In genomic region chr7:45573199-45573598, GRCh38 we compare ENCODE assay signal across 17 cellular contexts. TPM values are rescaled to one million over a fixed set of nuclear protein-coding genes. Genes with fewer than 3 reads are reported as not detected.
DNase-seq lines count a peak whose midpoint lies in the region; ATAC-seq and TF ChIP-seq lines count a peak whose summit lies in the region.
"Had no signal": no experiment of that assay in that cellular context is flagged by ENCODE, and none has a peak within 500 bp of the region (broad histone marks: within the 10 kb centered on the region; RNA-seq: fewer than 3 reads in every experiment).

No MANE protein-coding gene starts in this region.

- H3K4me3 ChIP-seq in iPS-15b (ENCODE audit: low read depth, low read length): peak overlapping the region; percentile 67
- no peak overlapping the region for H3K4me3 ChIP-seq in PC-9

- H3K36me3 Mint-ChIP-seq in activated naive CD8-positive, alpha-beta T cell: no peaks in the 10 kb centered on the region
- H3K36me3 Mint-ChIP-seq in activated naive CD8-positive, alpha-beta T cell treated with anti-CD3 and anti-CD28 coated beads for 36 hours: no peaks in the 10 kb centered on the region
- H3K36me3 Mint-ChIP-seq in WTC11 (no peaks in the 10 kb centered on the region), progenitor cell of endocrine pancreas (ENCODE audit: insufficient read depth) (no peaks in the 10 kb centered on the region)

- POLR2A ChIA-PET in WTC11 (lab: Charles Lee) (no interaction called here), PC-9 (lab: Charles Lee; ENCODE audit: unreplicated experiment) (no interaction called here)

- H3K27me3 Mint-ChIP-seq in activated naive CD8-positive, alpha-beta T cell: peaks cover 17% of the 10 kb centered on the region
- H3K27me3 Mint-ChIP-seq in activated naive CD8-positive, alpha-beta T cell treated with anti-CD3 and anti-CD28 coated beads for 36 hours: peaks cover 56% of the 10 kb centered on the region
- peaks cover 48% of the 10 kb centered on the region for H3K27me3 Mint-ChIP-seq in WTC11 (ENCODE audit: low read depth)
- H3K27me3 Mint-ChIP-seq in progenitor cell of endocrine pancreas: peaks cover 70% of the 10 kb centered on the region

- H3F3A ChIP-seq in PC-9 (ENCODE audit: insufficient read depth, low read depth): no peaks in the 10 kb centered on the region

- no TSS peak for BruUV-seq in PC-9 (replicated peaks; lab: Mats Ljungman, UMichigan)

- peaks cover 48% of the 10 kb centered on the region for H3K27me3 ChIP-seq in iPS-15b (ENCODE audit: control insufficient read depth, insufficient read depth, low read length)
- peaks cover 87% of the 10 kb centered on the region for H3K27me3 ChIP-seq in PC-9 (ENCODE audit: insufficient read depth, low read depth)
- H3K27me3 ChIP-seq: right atrium auricular region, thyroid gland had no signal

- ATAC-seq in WTC11 (no peak), GM18858 (IDR thresholded peaks at IDR 0.05; ENCODE audit: unreplicated experiment) (no peak), HG03095 (IDR thresholded peaks at IDR 0.05; ENCODE audit: unreplicated experiment) (no peak)

- H3K9me3 ChIP-seq in iPS-15b (ENCODE audit: control insufficient read depth, insufficient read depth, low read length) (no peaks in the 10 kb centered on the region), PC-9 (ENCODE audit: insufficient read depth, low read depth) (no peaks in the 10 kb centered on the region)
- H3K9me3 ChIP-seq: adrenal gland, right atrium auricular region, thyroid gland had no signal

- H3K9me2 ChIP-seq in PC-9 (ENCODE audit: insufficient read depth): no peaks in the 10 kb centered on the region

- H3K36me3 ChIP-seq in iPS-15b (ENCODE audit: control insufficient read depth, insufficient read depth, low read length) (no peaks in the 10 kb centered on the region), PC-9 (ENCODE audit: low read depth) (no peaks in the 10 kb centered on the region)
- H3K36me3 ChIP-seq: adrenal gland, right atrium auricular region, thyroid gland had no signal

- H3K4me3 Mint-ChIP-seq in activated naive CD8-positive, alpha-beta T cell: peak overlapping the region; percentile 53
- H3K4me3 Mint-ChIP-seq in activated naive CD8-positive, alpha-beta T cell treated with anti-CD3 and anti-CD28 coated beads for 36 hours: no peak overlapping the region
- peak overlapping the region; percentile 75 for H3K4me3 Mint-ChIP-seq in WTC11
- peak overlapping the region; percentile 74 for H3K4me3 Mint-ChIP-seq in progenitor cell of endocrine pancreas (ENCODE audit: low read depth)

- no peak for DNase-seq in activated naive CD8-positive, alpha-beta T cell treated with anti-CD3 and anti-CD28 coated beads for 36 hours
- no peak for DNase-seq in WTC11 (ENCODE audit: low spot score)
- no peak for DNase-seq in progenitor cell of endocrine pancreas (ENCODE audit: low spot score, unreplicated experiment)
- DNase-seq in PC-9: no peak
- DNase-seq: adrenal gland; AML-193; kidney glomerular epithelial cell; NCI-H2029 treated with DMSO at 0.1 percent for 48 hours; NCI-H774; stimulated activated CD8-positive, alpha-beta memory T cell treated with anti-CD3 and anti-CD28 coated beads, Interleukin-4, amount 100 ng/mL, for 48 hours had no signal

- TF ChIP-seq CTCF in WTC11 (IDR thresholded peaks at IDR 0.05) (no peak), progenitor cell of endocrine pancreas (IDR thresholded peaks at IDR 0.05; ENCODE audit: unreplicated experiment) (no peak), PC-9 (conservative IDR thresholded peaks at IDR 0.05) (no peak)

- intact Hi-C loops in PC-9 (cut with micrococcal nuclease; ENCODE audit: unreplicated experiment): no loop called here

- CTCF ChIA-PET in WTC11 (lab: Charles Lee) (interaction anchor here (2.9 kb wide), 1 partner anchor 10 kb away, joined by 10 read pairs; no protein-coding TSS in a partner anchor), PC-9 (lab: Charles Lee) (no interaction called here)

- H4K20me1 ChIP-seq in PC-9 (ENCODE audit: insufficient read depth): no peaks in the 10 kb centered on the region

- H3K4me1 ChIP-seq in iPS-15b (ENCODE audit: control insufficient read depth, insufficient read depth, low read length) (peaks cover 9% of the 10 kb centered on the region), PC-9 (replicated peaks; ENCODE audit: insufficient read depth) (no peaks in the 10 kb centered on the region)

- H3K27ac Mint-ChIP-seq in activated naive CD8-positive, alpha-beta T cell: no peak overlapping the region
- no peak overlapping the region for H3K27ac Mint-ChIP-seq in activated naive CD8-positive, alpha-beta T cell treated with anti-CD3 and anti-CD28 coated beads for 36 hours
- no peak overlapping the region for H3K27ac Mint-ChIP-seq in WTC11
- H3K27ac Mint-ChIP-seq in progenitor cell of endocrine pancreas: peak overlapping the region; percentile 2

- H3K27ac ChIP-seq in PC-9: no peak overlapping the region
- H3K27ac ChIP-seq: adrenal gland, right atrium auricular region, RWPE1, thyroid gland had no signal

- H3K9me3 Mint-ChIP-seq in activated naive CD8-positive, alpha-beta T cell (ENCODE audit: low read depth): no peaks in the 10 kb centered on the region
- H3K9me3 Mint-ChIP-seq in activated naive CD8-positive, alpha-beta T cell treated with anti-CD3 and anti-CD28 coated beads for 36 hours: no peaks in the 10 kb centered on the region
- H3K9me3 Mint-ChIP-seq in WTC11 (peaks cover 13% of the 10 kb centered on the region), progenitor cell of endocrine pancreas (ENCODE audit: low read depth) (no peaks in the 10 kb centered on the region)

- no peak overlapping the region for H3K9ac ChIP-seq in iPS-15b (ENCODE audit: low read depth, low read length)

- no peak overlapping the region for H2AFZ ChIP-seq in PC-9

- H3K4me1 Mint-ChIP-seq in activated naive CD8-positive, alpha-beta T cell (ENCODE audit: low read depth): peaks cover 9% of the 10 kb centered on the region
- no peaks in the 10 kb centered on the region for H3K4me1 Mint-ChIP-seq in activated naive CD8-positive, alpha-beta T cell treated with anti-CD3 and anti-CD28 coated beads for 36 hours
- H3K4me1 Mint-ChIP-seq in WTC11: peaks cover 36% of the 10 kb centered on the region
- H3K4me1 Mint-ChIP-seq in progenitor cell of endocrine pancreas (ENCODE audit: low read depth): peaks cover 4% of the 10 kb centered on the region

- H3K4me2 ChIP-seq in PC-9: no peak overlapping the region

- no peaks in the 10 kb centered on the region for H3K79me2 ChIP-seq in PC-9 (ENCODE audit: low read depth)

TF ChIP-seq in WTC11, 78 proteins besides CTCF, POLR2A, EP300 and RAD21 (continues in another document):
- TF ChIP-seq SOX15 (CRISPR knock-in tag; IDR thresholded peaks at IDR 0.05) (no peak), OVOL2 (CRISPR knock-in tag; IDR thresholded peaks at IDR 0.05; ENCODE audit: borderline replicate concordance) (no peak), USF2 (CRISPR knock-in tag; IDR thresholded peaks at IDR 0.05) (no peak), ZNF396 (CRISPR knock-in tag; IDR thresholded peaks at IDR 0.05; ENCODE audit: borderline replicate concordance) (no peak), HMGXB4 (CRISPR knock-in tag; IDR thresholded peaks at IDR 0.05) (no peak), NR1H2 (CRISPR knock-in tag; IDR thresholded peaks at IDR 0.05) (no peak), ERG (CRISPR knock-in tag; IDR thresholded peaks at IDR 0.05) (no peak), ZBTB43 (CRISPR knock-in tag; IDR thresholded peaks at IDR 0.05) (no peak), FOXP1 (CRISPR knock-in tag; IDR thresholded peaks at IDR 0.05; ENCODE audit: borderline replicate concordance) (no peak)

RNA-seq across cellular contexts. Expression of gene ADCY1, which starts 1.0 kb away (rescaled TPM):
- total RNA-seq in activated naive CD8-positive, alpha-beta T cell treated with anti-CD3 and anti-CD28 coated beads for 36 hours: under 1 TPM in 1 of 2 experiments, not detected in 1; 0.06 TPM
- total RNA-seq in WTC11 (2021) (25.6 to 29.0 TPM (median 26.4 TPM) in 3 replicates), progenitor cell of endocrine pancreas (11.3 and 13.6 TPM in 2 replicates), PC-9 (2021) (not detected in 2 replicates)

Comparison
In these comparisons a context has a peak if more than half of its experiments do, and no peak if none do; other contexts are left out.
1. RNA of gene ADCY1, which starts 1.0 kb away (total RNA-seq): 25.6 to 29.0 TPM in WTC11 and 11.3 to 13.6 TPM in progenitor cell of endocrine pancreas; not detected in PC-9 and 0.06 TPM in activated naive CD8-positive, alpha-beta T cell treated with anti-CD3 and anti-CD28 coated beads for 36 hours; every median in the first group is over 10 times any median in the second.